ENCODE assay signal across 35 cellular contexts in the genomic region with DNA sequence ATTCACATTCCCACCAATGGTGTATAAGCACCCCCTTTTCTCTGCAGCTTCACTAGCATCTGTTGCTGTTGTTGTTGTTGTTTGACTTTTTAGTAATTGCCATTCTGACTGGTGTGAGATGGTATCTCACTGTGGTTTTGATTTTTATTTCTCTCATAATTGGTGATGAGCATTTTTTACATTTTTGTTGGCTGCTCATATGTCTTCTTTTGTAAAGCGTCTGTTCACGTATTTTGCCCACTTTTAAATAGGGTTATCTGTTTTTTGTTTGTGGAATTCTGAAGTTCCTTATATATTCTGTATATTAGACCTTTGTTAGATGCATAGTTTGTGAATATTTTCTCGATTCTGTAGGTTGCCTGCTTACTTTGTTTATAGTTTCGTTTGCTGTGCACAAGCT.
"Had no signal": no experiment of that assay in that cellular context is flagged by ENCODE, and none has a peak within 500 bp of the region (broad histone marks: within the 10 kb centered on the region; RNA-seq: fewer than 3 reads in every experiment).

No MANE protein-coding gene starts in this region.

- H3K36me3 ChIP-seq: MG63 had no signal

- H3K27me3 ChIP-seq: MG63 had no signal

- H3K4me3 ChIP-seq: MG63 had no signal

- DNase-seq: Karpas-422, Kasumi-1, MG63, MM.1S, MV-4-11, NCI-H1048, NCI-H1092, NCI-H1092 treated with DMSO at 0.1 percent for 48 hours, NCI-H1105, NCI-H1105 treated with DMSO at 0.1 percent for 48 hours, NCI-H1417, NCI-H1417 treated with DMSO at 0.1 percent for 48 hours, NCI-H1436, NCI-H1436 treated with DMSO at 0.1 percent for 48 hours, NCI-H146, NCI-H1694, NCI-H1694 treated with DMSO at 0.1 percent for 48 hours, NCI-H187, NCI-H187 treated with DMSO at 0.1 percent for 48 hours, NCI-H1930, NCI-H2029, NCI-H2029 treated with DMSO at 0.1 percent for 48 hours, NCI-H2081, NCI-H2081 treated with DMSO at 0.1 percent for 48 hours, NCI-H2107, NCI-H2171, NCI-H2171 treated with DMSO at 0.1 percent for 48 hours, NCI-H2227 treated with DMSO at 0.1 percent for 48 hours, NCI-H226, NCI-H345, NCI-H446, NCI-H446 treated with DMSO at 0.1 percent for 48 hours, NCI-H510A, NCI-H510A treated with DMSO at 0.1 percent for 48 hours, NCI-H524 had no signal
